ENCODE assay signal across 12 cellular contexts in the genomic region with DNA sequence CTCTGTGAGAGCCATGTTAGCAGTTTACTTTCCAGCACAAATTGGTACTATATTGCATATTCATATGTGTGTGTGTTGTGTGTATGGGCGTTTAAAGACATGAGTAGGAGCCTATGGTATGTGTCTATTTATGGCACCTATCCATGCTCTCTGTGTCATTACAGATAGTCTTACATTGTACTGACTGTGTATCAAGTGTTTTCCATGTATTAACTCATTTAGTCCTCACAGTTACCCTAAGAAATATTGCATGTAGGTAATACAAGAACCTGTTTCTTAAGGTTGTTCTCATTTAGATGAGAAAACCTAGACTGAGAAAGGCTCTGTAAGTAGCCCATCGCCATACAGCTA. TPM values are rescaled to one million over a fixed set of nuclear protein-coding genes. Genes with fewer than 3 reads are reported as not detected.
DNase-seq lines count a peak whose midpoint lies in the region; ATAC-seq and TF ChIP-seq lines count a peak whose summit lies in the region.
"Had no signal": no experiment of that assay in that cellular context is flagged by ENCODE, and none has a peak within 500 bp of the region (broad histone marks: within the 10 kb centered on the region; RNA-seq: fewer than 3 reads in every experiment).

No MANE protein-coding gene starts in this region.

- POLR2A ChIA-PET in CD4-positive, alpha-beta T cell (lab: Charles Lee): no interaction called here

- DNase-seq in CD4-positive, alpha-beta T cell: no peak
- DNase-seq in H9 (no peak), memory B cell (ENCODE audit: low spot score in 2 of 2) (no peak), SIG-M5 treated with dmso at 0.1 percent for 504 hours (lab: John Stamatoyannopoulos, UW; ENCODE audit: unreplicated experiment) (no peak), occipital lobe (lab: John Stamatoyannopoulos, UW) (no peak), C1 segment of cervical spinal cord (lab: John Stamatoyannopoulos, UW) (no peak)
- DNase-seq: cortex of kidney, NCI-H187 treated with DMSO at 0.1 percent for 48 hours, trophoblast cell had no signal

- no peak overlapping the region for H3K56ac ChIP-seq in H9 (ENCODE audit: insufficient read length, low read depth, low read length)

- H2AFZ ChIP-seq in H9 (ENCODE audit: low read length): no peak overlapping the region

- H3K27me3 Mint-ChIP-seq in CD4-positive, alpha-beta T cell: no peaks in the 10 kb centered on the region
- H3K27me3 Mint-ChIP-seq in H9 (ENCODE audit: low read depth) (no peaks in the 10 kb centered on the region; the same call in 1 of the 2 replicates), memory B cell (no peaks in the 10 kb centered on the region)
- no peaks in the 10 kb centered on the region for H3K27me3 Mint-ChIP-seq in activated naive CD8-positive, alpha-beta T cell

- no peak overlapping the region for H2BK20ac ChIP-seq in H9 (ENCODE audit: low read depth, low read length, poor library complexity, severe bottlenecking)

- intact Hi-C loops in CD4-positive, alpha-beta T cell (cut with DNase I, micrococcal nuclease): loop anchor here in 1 of 2 experiments (2.0 to 10.0 kb wide), 4 partner anchors 20 to 338 kb away; partner anchors contain the start of genes ANKS3, DNAAF8, GLYR1 and SEC14L5

- no peak for ATAC-seq in CD4-positive, alpha-beta T cell (ENCODE audit: poor library complexity)
- no peak for ATAC-seq in memory B cell (ENCODE audit: low read depth)
- ATAC-seq in GM21423 (IDR thresholded peaks at IDR 0.05; ENCODE audit: unreplicated experiment): no peak

- H3K27ac Mint-ChIP-seq in CD4-positive, alpha-beta T cell: peak overlapping the region; percentile 96
- no peak overlapping the region; a peak in 1 of 7 replicates for H3K27ac Mint-ChIP-seq in H9
- H3K27ac Mint-ChIP-seq in activated naive CD8-positive, alpha-beta T cell: peak overlapping the region; percentile 97
- H3K27ac Mint-ChIP-seq in memory B cell: peak overlapping the region; percentile 96

- WGBS in H9 (ENCODE audit: extremely low coverage, insufficient read length, low lambda C conversion rate): no CpG with 5 or more reads among the region's 2 CpGs

- CTCF ChIA-PET in CD4-positive, alpha-beta T cell (lab: Charles Lee): interaction anchor here (1.4 kb wide), 1 partner anchor 12 kb away, joined by 5 read pairs; no protein-coding TSS in a partner anchor

- H3T11ph ChIP-seq in H9 (ENCODE audit: low read length): no peak overlapping the region

- peaks cover 45% of the 10 kb centered on the region for H3K36me3 Mint-ChIP-seq in CD4-positive, alpha-beta T cell (ENCODE audit: low read depth)
- peaks cover 22 to 37% (median 35%) of the 10 kb centered on the region in 3 experiments; a peak in 6 of 7 replicates for H3K36me3 Mint-ChIP-seq in H9 (ENCODE audit: insufficient read depth in 1 of 3, low read depth in 3 of 3)
- peaks cover 4% of the 10 kb centered on the region for H3K36me3 Mint-ChIP-seq in activated naive CD8-positive, alpha-beta T cell
- peaks cover 8% of the 10 kb centered on the region for H3K36me3 Mint-ChIP-seq in memory B cell

- peaks cover 35% of the 10 kb centered on the region for H3K4me1 Mint-ChIP-seq in CD4-positive, alpha-beta T cell (ENCODE audit: low read depth)
- peaks cover 12 to 13% of the 10 kb centered on the region in 2 experiments for H3K4me1 Mint-ChIP-seq in H9
- H3K4me1 Mint-ChIP-seq in activated naive CD8-positive, alpha-beta T cell (ENCODE audit: low read depth): peaks cover 27% of the 10 kb centered on the region
- H3K4me1 Mint-ChIP-seq in memory B cell: peaks cover 29% of the 10 kb centered on the region

- H3K27me3 ChIP-seq in CD4-positive, alpha-beta T cell (ENCODE audit: control insufficient read depth, insufficient read depth, low read length): no peaks in the 10 kb centered on the region
- no peaks in the 10 kb centered on the region for H3K27me3 ChIP-seq in H9 (ENCODE audit: insufficient read depth, low read length)

- no peak overlapping the region for H2BK15ac ChIP-seq in H9 (ENCODE audit: low read depth, low read length)

- H3K4ac ChIP-seq in H9 (ENCODE audit: low read depth, low read length): no peak overlapping the region

- no peak overlapping the region for H2BK5ac ChIP-seq in H9 (ENCODE audit: insufficient read length, low read length)

- no peak overlapping the region for H4K5ac ChIP-seq in H9 (ENCODE audit: insufficient read length, low read depth, low read length)

- no peaks in the 10 kb centered on the region for H4K20me1 ChIP-seq in H9 (ENCODE audit: control insufficient read depth, insufficient read depth, insufficient read length)

- no peak overlapping the region for H3K9ac ChIP-seq in H9 (ENCODE audit: extremely low read depth, insufficient read length, low read length)

- no peak overlapping the region for H2BK12ac ChIP-seq in H9 (ENCODE audit: insufficient read length, low read depth, low read length)

- H3K4me2 ChIP-seq in H9 (ENCODE audit: insufficient read depth, insufficient read length, low read length): no peak overlapping the region

- peaks cover 5% of the 10 kb centered on the region; the same call in 1 of the 2 replicates for H3K79me2 ChIP-seq in H9 (ENCODE audit: insufficient read depth, low read length)

- H2AK5ac ChIP-seq in H9 (ENCODE audit: insufficient read length, low read length): no peak overlapping the region

- H3K4me3 Mint-ChIP-seq in CD4-positive, alpha-beta T cell: peak overlapping the region; percentile 97
- H3K4me3 Mint-ChIP-seq in H9 (peak overlapping the region; percentile 92 to 96), memory B cell (peak overlapping the region; percentile 98)
- H3K4me3 Mint-ChIP-seq in activated naive CD8-positive, alpha-beta T cell: peak overlapping the region; percentile 97

- H3K4me1 ChIP-seq in H9 (ENCODE audit: insufficient read depth, low read length): no peaks in the 10 kb centered on the region

- H4K91ac ChIP-seq in H9 (ENCODE audit: insufficient read length, low read depth, low read length): no peak overlapping the region

- H3K9me3 ChIP-seq in CD4-positive, alpha-beta T cell (ENCODE audit: control insufficient read depth, low read length): no peaks in the 10 kb centered on the region
- H3K9me3 ChIP-seq in H9 (ENCODE audit: control insufficient read depth, low read depth, low read length): no peaks in the 10 kb centered on the region

- no peak overlapping the region for H4K8ac ChIP-seq in H9 (replicated peaks; ENCODE audit: insufficient read length, low read depth, low read length)

- H3K23me2 ChIP-seq in H9 (ENCODE audit: insufficient read length, low read depth, low read length, poor library complexity, severe bottlenecking): peaks cover 7% of the 10 kb centered on the region

- no peak overlapping the region for H3K14ac ChIP-seq in H9 (ENCODE audit: insufficient read depth, low read length)

- H3K23ac ChIP-seq in H9 (ENCODE audit: insufficient read length, low read depth, low read length): no peak overlapping the region

- TF ChIP-seq CTCF in CD4-positive, alpha-beta T cell (IDR thresholded peaks at IDR 0.05): no peak
- no peak for TF ChIP-seq CTCF in H9 (conservative IDR thresholded peaks at IDR 0.05)

- no peak overlapping the region for H3K18ac ChIP-seq in H9 (ENCODE audit: insufficient read length, low read depth, low read length)

- no peaks in the 10 kb centered on the region for H3K9me3 Mint-ChIP-seq in CD4-positive, alpha-beta T cell
- H3K9me3 Mint-ChIP-seq in H9 (no peaks in the 10 kb centered on the region; a peak in 2 of 5 replicates), memory B cell (no peaks in the 10 kb centered on the region)
- H3K9me3 Mint-ChIP-seq in activated naive CD8-positive, alpha-beta T cell (ENCODE audit: low read depth): no peaks in the 10 kb centered on the region

- no peak overlapping the region for H2BK120ac ChIP-seq in H9 (ENCODE audit: low read depth, low read length, poor library complexity, severe bottlenecking)

- H3K79me1 ChIP-seq in H9 (ENCODE audit: insufficient read depth, low read depth, low read length, poor library complexity, severe bottlenecking): peaks cover 4% of the 10 kb centered on the region

- H3K27ac ChIP-seq in CD4-positive, alpha-beta T cell (ENCODE audit: low read depth, low read length): no peak overlapping the region
- H3K27ac ChIP-seq in H9 (ENCODE audit: insufficient read length, low read depth, low read length): no peak overlapping the region

RNA-seq across cellular contexts. Expression of gene ALG1, which starts 1.6 kb away (rescaled TPM):
- total RNA-seq in CD4-positive, alpha-beta T cell: 1 to 10 TPM; 8.9 to 9.0 TPM
- total RNA-seq in H9 (2021) (32.5 and 36.2 TPM in 2 replicates), occipital lobe (11.4 TPM)

RNA-seq across cellular contexts. Expression of gene C16orf89, which starts 7.5 kb away (rescaled TPM):
- not detected for total RNA-seq in CD4-positive, alpha-beta T cell
- total RNA-seq in H9 (2021): 2.0 and 2.5 TPM in 2 replicates
- total RNA-seq in occipital lobe: 5.0 TPM
- total RNA-seq: pulmonary artery endothelial cell had no signal

RNA-seq across cellular contexts. Expression of gene EEF2KMT, which starts 24.3 kb away (rescaled TPM):
- 1 to 10 TPM; 2.2 to 2.5 TPM for total RNA-seq in CD4-positive, alpha-beta T cell
- total RNA-seq in H9 (2021): 16.4 and 18.1 TPM in 2 replicates
- total RNA-seq in occipital lobe: 2.2 TPM

RNA-seq across cellular contexts. Expression of gene NAGPA, which starts 39.5 kb away (rescaled TPM):
- total RNA-seq in CD4-positive, alpha-beta T cell: 10 to 100 TPM; 30.0 to 34.0 TPM
- total RNA-seq in H9 (2021) (12.1 and 12.7 TPM in 2 replicates), occipital lobe (12.5 TPM)

Comparison
In these comparisons a context has a peak if more than half of its experiments do, and no peak if none do; other contexts are left out.
1. H3K27ac Mint-ChIP-seq: peak in CD4-positive, alpha-beta T cell (single experiment), activated naive CD8-positive, alpha-beta T cell (single experiment) and memory B cell (single experiment); none in H9 (0 of 3).
2. Peak in every context shown above with its lines, with median percentiles within 50 percentile points of each other: H3K4me3 Mint-ChIP-seq.